ENCODE assay signal across 1 cellular context in genomic region chr9:100352727-100353505, GRCh38.
TF ChIP-seq lines count a peak whose summit lies in the region.

TEX10 (minus strand) TSS chr9:100352942; CDS start chr9:100349363, 3,579 bp downstream.

TF ChIP-seq in HepG2, 621 proteins besides CTCF, POLR2A, EP300 and RAD21 (continued from another document and continues in another):
- TF ChIP-seq ZNF597 (CRISPR knock-in tag; IDR thresholded peaks at IDR 0.05) (no peak), ZNF263 (CRISPR knock-in tag; IDR thresholded peaks at IDR 0.05) (peak; percentile 79), POGK (CRISPR knock-in tag; conservative IDR thresholded peaks at IDR 0.05) (peak; percentile 87), NFE2 (CRISPR knock-in tag; IDR thresholded peaks at IDR 0.05) (no peak), HOXA3 (CRISPR knock-in tag; IDR thresholded peaks at IDR 0.05) (peak; percentile 83; the same call in 1 of the 2 replicates), GPN1 (CRISPR knock-in tag; IDR thresholded peaks at IDR 0.05; ENCODE audit: borderline replicate concordance) (no peak), HIC2 (CRISPR knock-in tag; IDR thresholded peaks at IDR 0.05; ENCODE audit: low read depth) (0 out of 2 replicates have a peak, but pooled peaks have one; percentile 36), SOX13 (IDR thresholded peaks at IDR 0.05) (no peak), SOX13 (CRISPR knock-in tag; conservative IDR thresholded peaks at IDR 0.05 in 1 of 2, IDR thresholded peaks at IDR 0.05 in 1 of 2) (peak in 1 of 2 experiments; percentile 54; a peak in 2 of 4 replicates), AHR (CRISPR knock-in tag; IDR thresholded peaks at IDR 0.05) (peak; percentile 76; the same call in 1 of the 2 replicates), ZSCAN30 (CRISPR knock-in tag; IDR thresholded peaks at IDR 0.05) (no peak), ZNF740 (CRISPR knock-in tag; IDR thresholded peaks at IDR 0.05) (peak; percentile 32; the same call in 1 of the 2 replicates), KLF13 (CRISPR knock-in tag; IDR thresholded peaks at IDR 0.05) (no peak), BCL6 (CRISPR knock-in tag; IDR thresholded peaks at IDR 0.05) (peak; percentile 60; the same call in 1 of the 2 replicates), ZNF451 (CRISPR knock-in tag; IDR thresholded peaks at IDR 0.05) (0 out of 2 replicates have a peak, but pooled peaks have one; percentile 13), ZNF746 (CRISPR knock-in tag; IDR thresholded peaks at IDR 0.05) (peak; percentile 96), ZFP82 (CRISPR knock-in tag; IDR thresholded peaks at IDR 0.05; ENCODE audit: borderline replicate concordance) (peak; percentile 87; the same call in 1 of the 2 replicates), ATF3 (CRISPR knock-in tag; IDR thresholded peaks at IDR 0.05) (no peak), ZNF280B (CRISPR knock-in tag; IDR thresholded peaks at IDR 0.05; ENCODE audit: borderline replicate concordance) (peak; percentile 86), DRAP1 (CRISPR knock-in tag; IDR thresholded peaks at IDR 0.05) (peak; percentile 91), YEATS2 (CRISPR knock-in tag; IDR thresholded peaks at IDR 0.05; ENCODE audit: borderline replicate concordance) (peak; percentile 93), ZKSCAN1 (IDR thresholded peaks at IDR 0.05; ENCODE audit: low read length) (no peak), NR1H2 (CRISPR knock-in tag; IDR thresholded peaks at IDR 0.05; ENCODE audit: borderline replicate concordance, low read depth) (peak; percentile 54; the same call in 1 of the 2 replicates), TAF1 (CRISPR knock-in tag; IDR thresholded peaks at IDR 0.05) (peak; percentile 87), ZNF160 (CRISPR knock-in tag; IDR thresholded peaks at IDR 0.05) (no peak), BRD4 (CRISPR knock-in tag; IDR thresholded peaks at IDR 0.05) (peak; percentile 78), AKAP8 (CRISPR knock-in tag; IDR thresholded peaks at IDR 0.05) (no peak), PAWR (CRISPR knock-in tag; IDR thresholded peaks at IDR 0.05; ENCODE audit: borderline replicate concordance) (0 out of 2 replicates have a peak, but pooled peaks have one; percentile 43), CSRNP1 (CRISPR knock-in tag; IDR thresholded peaks at IDR 0.05) (peak; percentile 73; the same call in 1 of the 2 replicates), GMEB1 (CRISPR knock-in tag; IDR thresholded peaks at IDR 0.05; ENCODE audit: borderline replicate concordance) (peak; percentile 83), HNF4G (IDR thresholded peaks at IDR 0.05; ENCODE audit: borderline replicate concordance, low read depth, low read length) (no peak), HNF4G (CRISPR knock-in tag; IDR thresholded peaks at IDR 0.05; ENCODE audit: borderline replicate concordance, low read depth) (no peak), ZSCAN31 (CRISPR knock-in tag; IDR thresholded peaks at IDR 0.05; ENCODE audit: low read depth) (peak; percentile 87), MYNN (CRISPR knock-in tag; IDR thresholded peaks at IDR 0.05; ENCODE audit: low read depth) (no peak), IRF2 (CRISPR knock-in tag; IDR thresholded peaks at IDR 0.05) (peak; percentile 87), CENPT (CRISPR knock-in tag; IDR thresholded peaks at IDR 0.05; ENCODE audit: low read depth) (no peak), FOXK1 (CRISPR knock-in tag; IDR thresholded peaks at IDR 0.05; ENCODE audit: borderline replicate concordance, low read depth) (peak; percentile 85; the same call in 1 of the 2 replicates), ZNF691 (CRISPR knock-in tag; IDR thresholded peaks at IDR 0.05; ENCODE audit: borderline replicate concordance, low read depth) (peak; percentile 21; the same call in 1 of the 2 replicates), KAT2B (IDR thresholded peaks at IDR 0.05; ENCODE audit: borderline replicate concordance, low read depth, low read length) (no peak), PRDM15 (CRISPR knock-in tag; IDR thresholded peaks at IDR 0.05) (peak; percentile 48; the same call in 1 of the 2 replicates), ZNF224 (CRISPR knock-in tag; IDR thresholded peaks at IDR 0.05) (peak; percentile 89), ZNF615 (CRISPR knock-in tag; IDR thresholded peaks at IDR 0.05; ENCODE audit: borderline replicate concordance) (no peak), ZNF720 (CRISPR knock-in tag; IDR thresholded peaks at IDR 0.05) (peak; percentile 75; the same call in 1 of the 2 replicates), ONECUT2 (CRISPR knock-in tag; IDR thresholded peaks at IDR 0.05) (peak; percentile 20; the same call in 1 of the 2 replicates), TAF15 (IDR thresholded peaks at IDR 0.05; ENCODE audit: low read depth, low read length, poor library complexity, severe bottlenecking) (peak; percentile 64), HOMEZ (CRISPR knock-in tag; IDR thresholded peaks at IDR 0.05; ENCODE audit: low read depth) (peak; percentile 46; the same call in 1 of the 2 replicates), ZNF577 (CRISPR knock-in tag; IDR thresholded peaks at IDR 0.05; ENCODE audit: borderline replicate concordance, low read depth) (no peak), ZNF543 (CRISPR knock-in tag; IDR thresholded peaks at IDR 0.05) (peak; percentile 84)
